ENCODE assay signal across 9 cellular contexts in genomic region chr5:40410939-40411635, GRCh38.
DNase-seq lines count a peak whose midpoint lies in the region; ATAC-seq and TF ChIP-seq lines count a peak whose summit lies in the region.
"Had no signal": no experiment of that assay in that cellular context is flagged by ENCODE, and none has a peak within 500 bp of the region (broad histone marks: within the 10 kb centered on the region; RNA-seq: fewer than 3 reads in every experiment).

No MANE protein-coding gene starts in this region.

- H3K4me1 ChIP-seq in left ventricle myocardium inferior, result peaks cover 35% of the 10 kb centered on the region

- no peak for DNase-seq in T-helper 2 cell treated with Interferon-gamma antibody and Interleukin-4, amounts not matched to agents 5 μg/mL and 100 μg/mL, for 36 hours (ENCODE audit: low spot score)
- no peak for DNase-seq in T-helper 2 cell
- DNase-seq in UCSD-AML1 (lab: John Stamatoyannopoulos, UW; ENCODE audit: unreplicated experiment), result peak; percentile 14
- DNase-seq in left ventricle myocardium inferior, result no peak
- DNase-seq in stimulated activated naive CD8-positive, alpha-beta T cell treated with anti-CD3 and anti-CD28 coated beads, Interleukin-15, amount 100 ng/mL, for 72 hours, result no peak
- no peak for DNase-seq in stimulated activated CD4-positive, alpha-beta T cell treated with anti-CD3 and anti-CD28 coated beads, Interleukin-2, amount 100 ng/mL, for 48 hours
- DNase-seq in AG08396 (ENCODE audit: low spot score), result no peak
- DNase-seq: SK-N-SH had no signal

- peaks cover 7% of the 10 kb centered on the region for H3K9me3 Mint-ChIP-seq in T-helper 2 cell treated with Interferon-gamma antibody and Interleukin-4, amounts not matched to agents 5 μg/mL and 100 μg/mL, for 36 hours
- H3K9me3 Mint-ChIP-seq in stimulated activated naive CD8-positive, alpha-beta T cell treated with anti-CD3 and anti-CD28 coated beads, Interleukin-15, amount 100 ng/mL, for 72 hours, result peaks cover 10 to 17% of the 10 kb centered on the region in 2 donors

- no peak overlapping the region for H3K4me3 ChIP-seq in left ventricle myocardium inferior

- H3K27me3 Mint-ChIP-seq in T-helper 2 cell treated with Interferon-gamma antibody and Interleukin-4, amounts not matched to agents 5 μg/mL and 100 μg/mL, for 36 hours (ENCODE audit: low read depth), result no peaks in the 10 kb centered on the region
- no peaks in the 10 kb centered on the region for H3K27me3 Mint-ChIP-seq in stimulated activated naive CD8-positive, alpha-beta T cell treated with anti-CD3 and anti-CD28 coated beads, Interleukin-15, amount 100 ng/mL, for 72 hours

- intact Hi-C loops in left ventricle myocardium inferior (cut with micrococcal nuclease), result no loop called here

- peaks cover 18% of the 10 kb centered on the region for H3K36me3 Mint-ChIP-seq in T-helper 2 cell treated with Interferon-gamma antibody and Interleukin-4, amounts not matched to agents 5 μg/mL and 100 μg/mL, for 36 hours (ENCODE audit: low read depth)

- H3K36me3 ChIP-seq in left ventricle myocardium inferior, result no peaks in the 10 kb centered on the region

- H3K27ac Mint-ChIP-seq in T-helper 2 cell treated with Interferon-gamma antibody and Interleukin-4, amounts not matched to agents 5 μg/mL and 100 μg/mL, for 36 hours, result peak overlapping the region; percentile 97
- peak overlapping the region; percentile 57 to 96 for H3K27ac Mint-ChIP-seq in stimulated activated naive CD8-positive, alpha-beta T cell treated with anti-CD3 and anti-CD28 coated beads, Interleukin-15, amount 100 ng/mL, for 72 hours

- no peak for TF ChIP-seq CTCF in left ventricle myocardium inferior (IDR thresholded peaks at IDR 0.05; ENCODE audit: borderline replicate concordance)

- peaks cover 49% of the 10 kb centered on the region for H3K4me1 Mint-ChIP-seq in T-helper 2 cell treated with Interferon-gamma antibody and Interleukin-4, amounts not matched to agents 5 μg/mL and 100 μg/mL, for 36 hours (ENCODE audit: low read depth)
- peaks cover 55% of the 10 kb centered on the region for H3K4me1 Mint-ChIP-seq in stimulated activated naive CD8-positive, alpha-beta T cell treated with anti-CD3 and anti-CD28 coated beads, Interleukin-15, amount 100 ng/mL, for 72 hours

- H3K9me3 ChIP-seq in left ventricle myocardium inferior (replicated peaks), result no peaks in the 10 kb centered on the region
- H3K9me3 ChIP-seq: SK-N-SH had no signal

- peak overlapping the region; percentile 78 for H3K4me3 Mint-ChIP-seq in T-helper 2 cell treated with Interferon-gamma antibody and Interleukin-4, amounts not matched to agents 5 μg/mL and 100 μg/mL, for 36 hours
- peak overlapping the region; percentile 15 to 85 for H3K4me3 Mint-ChIP-seq in stimulated activated naive CD8-positive, alpha-beta T cell treated with anti-CD3 and anti-CD28 coated beads, Interleukin-15, amount 100 ng/mL, for 72 hours

- no peaks in the 10 kb centered on the region for H3K27me3 ChIP-seq in left ventricle myocardium inferior (ENCODE audit: low read depth)

- H3K27ac ChIP-seq in left ventricle myocardium inferior (replicated peaks), result peak overlapping the region; percentile 76

- no peak for ATAC-seq in stimulated activated naive CD8-positive, alpha-beta T cell treated with anti-CD3 and anti-CD28 coated beads, Interleukin-15, amount 100 ng/mL, for 72 hours
- no peak for ATAC-seq in GM21367 (IDR thresholded peaks at IDR 0.05; ENCODE audit: unreplicated experiment)
